Comparison of ENCODE assay signal across 18 cellular contexts in genomic region chr4:100906973-100907372, GRCh38.
DNase-seq lines count a peak whose midpoint lies in the region; ATAC-seq, FAIRE-seq and TF ChIP-seq lines count a peak whose summit lies in the region.
"Had no signal": no experiment of that assay in that cellular context is flagged by ENCODE, and none has a peak within 500 bp of the region (broad histone marks: within the 10 kb centered on the region; RNA-seq: fewer than 3 reads in every experiment).

No MANE protein-coding gene starts in this region.

- peak overlapping the region; percentile 71 for H2AFZ ChIP-seq in HCT116 (ENCODE audit: low read depth, low read length, poor library complexity, severe bottlenecking)
- H2AFZ ChIP-seq in GM23248 = no peak overlapping the region

- H3K9me3 ChIP-seq in HCT116 (ENCODE audit: control insufficient read depth in 1 of 2, insufficient read depth in 1 of 2, low read depth in 1 of 2, low read length in 2 of 2) (no peaks in the 10 kb centered on the region), GM23248 (ENCODE audit: low read depth) (no peaks in the 10 kb centered on the region)
- H3K9me3 ChIP-seq: A549; BLaER1 treated with 17β-estradiol and CSF1 and Interleukin-3, amounts not matched to agents 10 nM and 100 nM; Caco-2 had no signal

- H3F3A ChIP-seq in GM23248 (ENCODE audit: insufficient read depth) = no peaks in the 10 kb centered on the region

- 0 out of 4 replicates have a peak, but pooled peaks cover 0 to 6% of the 10 kb centered on the region in 2 experiments for H3K36me3 ChIP-seq in HCT116 (ENCODE audit: control insufficient read depth in 1 of 2, insufficient read depth in 2 of 2, low read length in 2 of 2)
- H3K36me3 ChIP-seq in GM23248 (ENCODE audit: low read depth) = no peaks in the 10 kb centered on the region
- H3K36me3 ChIP-seq: BLaER1 treated with 17β-estradiol and CSF1 and Interleukin-3, amounts not matched to agents 10 nM and 100 nM had no signal

- H3K79me2 ChIP-seq in HCT116 (ENCODE audit: insufficient read depth, low read length) = no peaks in the 10 kb centered on the region
- H3K79me2 ChIP-seq in GM23248 (ENCODE audit: insufficient read depth) = no peaks in the 10 kb centered on the region

- CTCF ChIA-PET in HCT116 (lab: Charles Lee) = interaction anchor here (1.5 kb wide), 1 partner anchor 9 kb away, joined by 3 read pairs; no protein-coding TSS in a partner anchor

- BruUV-seq in HCT116 (replicated peaks; lab: Mats Ljungman, UMichigan) = no TSS peak

- no peak for TF ChIP-seq CTCF in 22Rv1 (IDR thresholded peaks at IDR 0.05)
- TF ChIP-seq CTCF in HCT116 (IDR thresholded peaks at IDR 0.05 in 2 of 3, conservative IDR thresholded peaks at IDR 0.05 in 1 of 3; ENCODE audit: borderline replicate concordance in 1 of 3, insufficient read depth in 1 of 3, low read depth in 2 of 3, low read length in 2 of 3) = no peak

- intact Hi-C loops in HCT116 (cut with micrococcal nuclease) = loop anchor here (5.0 to 10.0 kb wide), 2 partner anchors 250 to 482 kb away; no protein-coding TSS in a partner anchor

- TF ChIP-seq POLR2A in HCT116 (IDR thresholded peaks at IDR 0.05; ENCODE audit: borderline replicate concordance, extremely low read depth, insufficient read depth, insufficient read length) = no peak

- H3K4me1 ChIP-seq in HCT116 (ENCODE audit: control insufficient read depth in 1 of 2, insufficient read depth in 2 of 2, low read length in 2 of 2) (peaks cover 0 to 7% of the 10 kb centered on the region in 2 experiments; a peak in 2 of 4 replicates), GM23248 (ENCODE audit: insufficient read depth) (no peaks in the 10 kb centered on the region)
- H3K4me1 ChIP-seq: A549; BLaER1 treated with 17β-estradiol and CSF1 and Interleukin-3, amounts not matched to agents 10 nM and 100 nM; Caco-2 had no signal

- H3K4me2 ChIP-seq in HCT116 (ENCODE audit: low read length) (no peak overlapping the region), GM23248 (ENCODE audit: unreplicated experiment) (no peak overlapping the region)
- H3K4me2 ChIP-seq: A549; BLaER1 treated with 17β-estradiol and CSF1 and Interleukin-3, amounts not matched to agents 10 nM and 100 nM had no signal

- H3K27ac ChIP-seq in 22Rv1 (peak overlapping the region; percentile 61; the same call in 1 of the 2 replicates), HCT116 (ENCODE audit: low read depth, low read length) (no peak overlapping the region), GM23248 (no peak overlapping the region)
- H3K27ac ChIP-seq: A549; BLaER1 treated with 17β-estradiol and CSF1 and Interleukin-3, amounts not matched to agents 10 nM and 100 nM; C4-2B had no signal

- no peak for ATAC-seq in HCT116
- ATAC-seq: A549; CD8-positive, alpha-beta T cell had no signal

- FAIRE-seq in frontal cortex (lab: Jason Lieb, UNC) = peak; percentile 24
- FAIRE-seq: A549, D721Med, G401.6, GM12891, GM19239 had no signal

- no peaks in the 10 kb centered on the region for H3K27me3 ChIP-seq in HCT116 (ENCODE audit: insufficient read depth, low read length)
- H3K27me3 ChIP-seq in GM23248 (replicated peaks; ENCODE audit: insufficient read depth) = no peaks in the 10 kb centered on the region
- H3K27me3 ChIP-seq: BLaER1 treated with 17β-estradiol and CSF1 and Interleukin-3, amounts not matched to agents 10 nM and 100 nM had no signal

- POLR2A ChIA-PET in HCT116 (lab: Charles Lee) = no interaction called here

- H3K9me2 ChIP-seq in HCT116 (ENCODE audit: insufficient read depth) = no peaks in the 10 kb centered on the region
- H3K9me2 ChIP-seq in GM23248 (ENCODE audit: insufficient read depth) = no peaks in the 10 kb centered on the region

- no peaks in the 10 kb centered on the region for H4K20me1 ChIP-seq in HCT116 (ENCODE audit: insufficient read depth)
- no peaks in the 10 kb centered on the region for H4K20me1 ChIP-seq in GM23248 (ENCODE audit: insufficient read depth)
- H4K20me1 ChIP-seq: BLaER1 treated with 17β-estradiol and CSF1 and Interleukin-3, amounts not matched to agents 10 nM and 100 nM had no signal

- no peak for DNase-seq in HCT116 (ENCODE audit: low read depth, low spot score)
- no peak for DNase-seq in frontal cortex (ENCODE audit: low spot score in 2 of 2)
- DNase-seq in NCI-H2171 treated with DMSO at 0.1 percent for 48 hours (lab: John Stamatoyannopoulos, UW) = no peak
- no peak for DNase-seq in GM23248
- DNase-seq in SKM-1 treated with dmso at 0.1 percent for 144 hours (lab: John Stamatoyannopoulos, UW; ENCODE audit: unreplicated experiment) = no peak
- DNase-seq: CD4-positive, alpha-beta T cell; CD8-positive, alpha-beta T cell; DMS79 treated with DMSO at 0.1 percent for 48 hours; GF-D8 had no signal

- WGBS in GM23248 (ENCODE audit: low coverage in 1 of 2, low lambda C conversion rate in 2 of 2, missing lambda C conversion rate in 2 of 2), 2 experiments = 71 to 79% methylated on average over 3 of the region's 3 CpGs

- no peak overlapping the region for H3K4me3 ChIP-seq in HCT116 (replicated peaks in 1 of 2; ENCODE audit: low read depth in 1 of 2, low read length in 2 of 2)
- H3K4me3 ChIP-seq in GM23248 = no peak overlapping the region
- H3K4me3 ChIP-seq: A549; BLaER1 treated with 17β-estradiol and CSF1 and Interleukin-3, amounts not matched to agents 10 nM and 100 nM had no signal

- no peak overlapping the region for H3K9ac ChIP-seq in HCT116 (ENCODE audit: low read length)
- no peak overlapping the region for H3K9ac ChIP-seq in GM23248
- H3K9ac ChIP-seq: BLaER1 treated with 17β-estradiol and CSF1 and Interleukin-3, amounts not matched to agents 10 nM and 100 nM had no signal

- RAD21 ChIA-PET in HCT116 (lab: Charles Lee; ENCODE audit: low non-redundant PET in 1 of 2, low total read pairs in 2 of 2, uncharacterized antibody in 2 of 2, unreplicated experiment in 2 of 2) = no interaction called here

- no peak for TF ChIP-seq RAD21 in HCT116 (IDR thresholded peaks at IDR 0.05; ENCODE audit: low read depth)

- in situ Hi-C loops in GM23248 (cut with MboI) = no loop called here

TF ChIP-seq in HCT116, 20 proteins besides CTCF, POLR2A, EP300 and RAD21:
- no peak for TF ChIP-seq ELF1 (IDR thresholded peaks at IDR 0.05; ENCODE audit: borderline replicate concordance, low read depth)
- TF ChIP-seq MAX (IDR thresholded peaks at IDR 0.05) = no peak
- no peak for TF ChIP-seq CBX3 (IDR thresholded peaks at IDR 0.05; ENCODE audit: low read depth)
- TF ChIP-seq EZH2 (IDR thresholded peaks at IDR 0.05) = no peak
- TF ChIP-seq ATF3 (IDR thresholded peaks at IDR 0.05) = no peak
- no peak for TF ChIP-seq EZH2phosphoT487 (IDR thresholded peaks at IDR 0.05; ENCODE audit: borderline replicate concordance)
- TF ChIP-seq ZNF274 (IDR thresholded peaks at IDR 0.05; ENCODE audit: low read depth, low read length) = no peak
- TF ChIP-seq JUND (IDR thresholded peaks at IDR 0.05) = no peak
- no peak for TF ChIP-seq YY1 (IDR thresholded peaks at IDR 0.05; ENCODE audit: extremely low read depth, insufficient replicate concordance, low read depth, low read length)
- no peak for TF ChIP-seq ZBTB33 (IDR thresholded peaks at IDR 0.05; ENCODE audit: extremely low read depth, insufficient replicate concordance, low read length)
- no peak for TF ChIP-seq ZFX (IDR thresholded peaks at IDR 0.05)
- no peak for TF ChIP-seq SIN3A (IDR thresholded peaks at IDR 0.05; ENCODE audit: low read depth)
- no peak for TF ChIP-seq TCF7L2 (IDR thresholded peaks at IDR 0.05; ENCODE audit: borderline replicate concordance, extremely low read depth, insufficient read depth, insufficient read length)
